Comparison of ENCODE assay signal across 9 cellular contexts in the genomic region with DNA sequence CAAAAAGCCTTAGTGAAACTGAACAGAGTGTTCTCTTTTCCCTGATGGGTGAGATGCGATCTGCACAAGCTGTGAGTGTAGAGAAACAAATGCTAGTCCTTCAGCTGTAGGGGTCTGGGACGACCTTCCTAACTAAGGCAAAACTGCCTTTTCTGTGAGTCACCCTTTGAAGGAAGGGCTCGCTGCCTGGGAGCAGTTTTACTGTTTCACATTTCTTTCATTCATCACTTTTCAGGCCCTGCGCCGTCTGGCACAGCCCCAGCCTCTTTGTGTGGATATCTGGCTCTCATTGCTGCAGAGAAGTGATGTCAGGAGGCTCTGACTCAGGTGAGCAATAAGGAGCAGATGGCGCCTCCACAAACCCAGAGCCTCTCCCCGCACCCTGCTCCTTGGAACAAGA. TPM values are rescaled to one million over a fixed set of nuclear protein-coding genes. Genes with fewer than 3 reads are reported as not detected.
DNase-seq lines count a peak whose midpoint lies in the region; ATAC-seq, FAIRE-seq and TF ChIP-seq lines count a peak whose summit lies in the region.
"Had no signal": no experiment of that assay in that cellular context is flagged by ENCODE, and none has a peak within 500 bp of the region (broad histone marks: within the 10 kb centered on the region; RNA-seq: fewer than 3 reads in every experiment).

No MANE protein-coding gene starts in this region.

- no peak for TF ChIP-seq CTCF in D721Med (IDR thresholded peaks at IDR 0.05; ENCODE audit: insufficient read depth, missing control alignments)
- no peak for TF ChIP-seq CTCF in RWPE2 (IDR thresholded peaks at IDR 0.05; ENCODE audit: poor library complexity, severe bottlenecking)
- no peak for TF ChIP-seq CTCF in fibroblast of pulmonary artery (IDR thresholded peaks at IDR 0.05; ENCODE audit: low read length, missing control alignments)
- no peak for TF ChIP-seq CTCF in esophagus squamous epithelium (IDR thresholded peaks at IDR 0.05)

- 16 to 30% methylated on average over 6 to 7 of the region's 7 CpGs for WGBS in esophagus squamous epithelium, 2 donors

- intact Hi-C loops in esophagus squamous epithelium (cut with DNase I) = no loop called here

- H3K4me3 ChIP-seq in RWPE2 (ENCODE audit: severe bottlenecking) = no peak overlapping the region
- H3K4me3 ChIP-seq in fibroblast of pulmonary artery (replicated peaks; ENCODE audit: low read depth, low read length) = no peak overlapping the region
- H3K4me3 ChIP-seq in esophagus squamous epithelium = no peak overlapping the region

- H3K4me1 ChIP-seq in RWPE2 (ENCODE audit: insufficient read depth, poor library complexity, severe bottlenecking) = peaks cover 33% of the 10 kb centered on the region
- H3K4me1 ChIP-seq in esophagus squamous epithelium = peaks cover 0 to 16% (median 0%) of the 10 kb centered on the region in 3 donors

- peak; percentile 20 for DNase-seq in D721Med (ENCODE audit: insufficient read length, low spot score)
- peak; percentile 83 for DNase-seq in RWPE2 (ENCODE audit: low spot score)
- peak; percentile 95 for DNase-seq in fibroblast of pulmonary artery (ENCODE audit: low read depth)
- peak; percentile 28 for DNase-seq in pons (ENCODE audit: low spot score)
- DNase-seq in NCI-H82 (lab: John Stamatoyannopoulos, UW) = no peak
- DNase-seq in iPS-NIHi11 (ENCODE audit: low spot score) = no peak
- no peak for DNase-seq in NCI-H2081 (lab: John Stamatoyannopoulos, UW)
- no peak for DNase-seq in esophagus squamous epithelium (lab: John Stamatoyannopoulos, UW)
- DNase-seq: activated T-cell treated with anti-CD3 and anti-CD28 coated beads, Interleukin-2, amount 50 U/mL, for 4 hours had no signal

- no peak for TF ChIP-seq POLR2A in esophagus squamous epithelium (IDR thresholded peaks at IDR 0.05)

- H3K27ac ChIP-seq in RWPE2 (ENCODE audit: poor library complexity, severe bottlenecking) = peak overlapping the region; percentile 93
- H3K27ac ChIP-seq in esophagus squamous epithelium = peak overlapping the region in 1 of 4 donors; percentile 52

- H3K36me3 ChIP-seq in RWPE2 (ENCODE audit: low read depth) (peaks cover 4% of the 10 kb centered on the region; the same call in 1 of the 2 replicates), esophagus squamous epithelium (no peaks in the 10 kb centered on the region)

- H3K27me3 ChIP-seq in RWPE2 (ENCODE audit: insufficient read depth, poor library complexity, severe bottlenecking) (no peaks in the 10 kb centered on the region), esophagus squamous epithelium (no peaks in the 10 kb centered on the region)

- no peak for FAIRE-seq in D721Med (lab: Jason Lieb, UNC)

- no peaks in the 10 kb centered on the region for H3K9me3 ChIP-seq in RWPE2 (ENCODE audit: severe bottlenecking)
- H3K9me3 ChIP-seq in esophagus squamous epithelium = peaks cover 0 to 4% (median 0%) of the 10 kb centered on the region in 3 donors

- ATAC-seq in RWPE2 (ENCODE audit: low read depth) = peak; percentile 76
- ATAC-seq: activated T-cell treated with anti-CD3 and anti-CD28 coated beads, Interleukin-2, amount 50 U/mL, for 4 hours had no signal

RNA-seq across cellular contexts. Expression of a gene that starts 57.4 kb away (rescaled TPM):
- 10 to 100 TPM; 12.0 to 17.5 (median 14.1) TPM for total RNA-seq in esophagus squamous epithelium

Comparison
In these comparisons a context has a peak if more than half of its experiments do, and no peak if none do; other contexts are left out.
1. DNase-seq: peak in D721Med (single experiment), RWPE2 (single experiment), fibroblast of pulmonary artery (single experiment) and pons (single experiment); none in NCI-H82 (single experiment), iPS-NIHi11 (single experiment), NCI-H2081 (0 of 2) and esophagus squamous epithelium (single experiment).